ENCODE assay signal across 1 cellular context in genomic region chr15:63995789-63996188, GRCh38.
TF ChIP-seq lines count a peak whose summit lies in the region.

No MANE protein-coding gene starts in this region.

TF ChIP-seq in GM12878, 131 proteins besides CTCF, POLR2A, EP300 and RAD21 (continued from another document):
- TF ChIP-seq YY1 (IDR thresholded peaks at IDR 0.05; ENCODE audit: low read depth, low read length) = no peak
- TF ChIP-seq ATF7 (IDR thresholded peaks at IDR 0.05; ENCODE audit: low read depth) = peak; percentile 61; the same call in 1 of the 2 replicates
- TF ChIP-seq E2F4 (IDR thresholded peaks at IDR 0.05; ENCODE audit: low read depth, low read length) = no peak
- no peak for TF ChIP-seq CHD2 (IDR thresholded peaks at IDR 0.05; ENCODE audit: borderline replicate concordance, low read depth, low read length)
- peak; percentile 50; the same call in 1 of the 2 replicates for TF ChIP-seq CREB1 (IDR thresholded peaks at IDR 0.05; ENCODE audit: low read depth)
- TF ChIP-seq GABPA (IDR thresholded peaks at IDR 0.05; ENCODE audit: low read depth) = no peak
